32 cellular contexts compared by ENCODE assay signal in genomic region chr11:15128621-15129020, GRCh38. TPM values are rescaled to one million over a fixed set of nuclear protein-coding genes. Genes with fewer than 3 reads are reported as not detected.
"Had no signal": no experiment of that assay in that cellular context is flagged by ENCODE, and none has a peak within 500 bp of the region (broad histone marks: within the 10 kb centered on the region; RNA-seq: fewer than 3 reads in every experiment).

No MANE protein-coding gene starts in this region.

- DNase-seq: activated CD4-positive, alpha-beta T cell treated with anti-CD3 and anti-CD28 coated beads for 36 hours; activated CD4-positive, alpha-beta T cell treated with anti-CD3 and anti-CD28 coated beads, Interleukin-2, amount 10 ng/mL, durations not matched to agents 7 days and 5 days; activated CD4-positive, alpha-beta T cell treated with anti-CD3 and anti-CD28 coated beads, Interleukin-2, amount 50 U/mL, for 48 hours; activated CD8-positive, alpha-beta T cell treated with anti-CD3 and anti-CD28 coated beads, Interleukin-2, amount 10 ng/mL, durations not matched to agents 7 days and 5 days; activated gamma-delta T cell; activated naive CD4-positive, alpha-beta T cell treated with Interleukin-2 at 50 U/mL for 16 hours; activated naive CD8-positive, alpha-beta T cell treated with anti-CD3 and anti-CD28 coated beads, Interleukin-2, amount 10 ng/mL, durations not matched to agents 7 days and 5 days; activated T-cell treated with anti-CD3 and anti-CD28 coated beads, Interleukin-2, amount 50 U/mL, for 24 hours; amygdala; Karpas-422; KBM-7; MG63; NCI-H1048; NCI-H1105 treated with DMSO at 0.1 percent for 48 hours; NCI-H1436; NCI-H1694 treated with DMSO at 0.1 percent for 48 hours; NCI-H2029; NCI-H345; NCI-H524 treated with DMSO at 0.1 percent for 48 hours; SHP77; SK-N-SH had no signal

- H3K9me3 Mint-ChIP-seq: activated CD4-positive, alpha-beta T cell treated with anti-CD3 and anti-CD28 coated beads, Interleukin-2, amount 10 ng/mL, durations not matched to agents 7 days and 5 days; activated naive CD4-positive, alpha-beta T cell treated with anti-CD3 and anti-CD28 coated beads, Interleukin-2, amount 50 U/mL, for 24 hours; activated naive CD8-positive, alpha-beta T cell treated with anti-CD3 and anti-CD28 coated beads, Interleukin-2, amount 10 ng/mL, durations not matched to agents 7 days and 5 days; activated T-cell treated with anti-CD3 and anti-CD28 coated beads, Interleukin-2, amount 50 U/mL, for 24 hours; activated T-helper 2 cell treated with anti-CD3 and anti-CD28 coated beads, Interferon-gamma antibody, Interleukin-2, Interleukin-4, amounts not matched to agents 10 μg/mL and 5 μg/mL and 100 μg/mL, durations not matched to agents 14 hours and 24 hours and 36 hours; T-helper 1 cell treated with Interleukin-12 subunit alpha and Interleukin-12 subunit beta and Interleukin-4 antibody, amounts not matched to agents 30 μg/mL and 1 μg/mL, for 36 hours; T-helper 2 cell treated with Interferon-gamma antibody and Interleukin-4, amounts not matched to agents 5 μg/mL and 100 μg/mL, for 36 hours; WTC11 had no signal

- H3K4me1 Mint-ChIP-seq: activated CD4-positive, alpha-beta T cell treated with anti-CD3 and anti-CD28 coated beads for 36 hours; activated CD4-positive, alpha-beta T cell treated with anti-CD3 and anti-CD28 coated beads, Interleukin-2, amount 10 ng/mL, durations not matched to agents 7 days and 5 days; activated naive CD4-positive, alpha-beta T cell treated with anti-CD3 and anti-CD28 coated beads, Interleukin-2, amount 50 U/mL, for 24 hours; activated naive CD8-positive, alpha-beta T cell treated with anti-CD3 and anti-CD28 coated beads, Interleukin-2, amount 10 ng/mL, durations not matched to agents 7 days and 5 days; WTC11 had no signal

- H3K9ac ChIP-seq: SK-N-SH had no signal

- H3K4me2 ChIP-seq: SK-N-SH had no signal

- H3K9me3 ChIP-seq: ascending aorta, SJSA1, SK-N-SH had no signal

- H3K36me3 Mint-ChIP-seq: activated naive CD4-positive, alpha-beta T cell treated with anti-CD3 and anti-CD28 coated beads, Interleukin-2, amount 50 U/mL, for 24 hours; activated naive CD8-positive, alpha-beta T cell treated with anti-CD3 and anti-CD28 coated beads, Interleukin-2, amount 10 ng/mL, durations not matched to agents 7 days and 5 days; WTC11 had no signal

- ATAC-seq: activated CD4-positive, alpha-beta T cell treated with anti-CD3 and anti-CD28 coated beads for 36 hours; activated CD4-positive, CD25-positive, alpha-beta regulatory T cell treated with anti-CD3 and anti-CD28 coated beads, Interleukin-2, amount 50 U/mL, for 24 hours; activated CD8-positive, alpha-beta T cell treated with anti-CD3 and anti-CD28 coated beads, Interleukin-2, amount 10 ng/mL, durations not matched to agents 7 days and 5 days; Panc1; WTC11 had no signal

- H3K4me3 Mint-ChIP-seq: activated CD4-positive, alpha-beta T cell treated with anti-CD3 and anti-CD28 coated beads for 36 hours; activated CD4-positive, alpha-beta T cell treated with anti-CD3 and anti-CD28 coated beads, Interleukin-2, amount 10 ng/mL, durations not matched to agents 7 days and 5 days; activated CD8-positive, alpha-beta T cell treated with anti-CD3 and anti-CD28 coated beads, Interleukin-2, amount 10 ng/mL, durations not matched to agents 7 days and 5 days; activated naive CD4-positive, alpha-beta T cell treated with anti-CD3 and anti-CD28 coated beads, Interleukin-2, amount 50 U/mL, for 24 hours; activated naive CD8-positive, alpha-beta T cell treated with anti-CD3 and anti-CD28 coated beads, Interleukin-2, amount 10 ng/mL, durations not matched to agents 7 days and 5 days; activated T-cell treated with anti-CD3 and anti-CD28 coated beads, Interleukin-2, amount 50 U/mL, for 24 hours; T-helper 1 cell treated with Interleukin-12 subunit alpha and Interleukin-12 subunit beta and Interleukin-4 antibody, amounts not matched to agents 30 μg/mL and 1 μg/mL, for 36 hours; T-helper 2 cell treated with Interferon-gamma antibody and Interleukin-4, amounts not matched to agents 5 μg/mL and 100 μg/mL, for 36 hours; WTC11 had no signal

- H3K27me3 ChIP-seq: ascending aorta, cardiac muscle cell, MG63, SJSA1 had no signal

- H3K27ac Mint-ChIP-seq: activated CD4-positive, alpha-beta T cell treated with anti-CD3 and anti-CD28 coated beads for 36 hours; activated CD4-positive, alpha-beta T cell treated with anti-CD3 and anti-CD28 coated beads, Interleukin-2, amount 10 ng/mL, durations not matched to agents 7 days and 5 days; activated CD8-positive, alpha-beta T cell treated with anti-CD3 and anti-CD28 coated beads, Interleukin-2, amount 10 ng/mL, durations not matched to agents 7 days and 5 days; activated naive CD4-positive, alpha-beta T cell treated with anti-CD3 and anti-CD28 coated beads, Interleukin-2, amount 50 U/mL, for 24 hours; activated naive CD8-positive, alpha-beta T cell treated with anti-CD3 and anti-CD28 coated beads, Interleukin-2, amount 10 ng/mL, durations not matched to agents 7 days and 5 days; activated T-cell treated with anti-CD3 and anti-CD28 coated beads, Interleukin-2, amount 50 U/mL, for 24 hours; activated T-helper 2 cell treated with anti-CD3 and anti-CD28 coated beads, Interferon-gamma antibody, Interleukin-2, Interleukin-4, amounts not matched to agents 10 μg/mL and 5 μg/mL and 100 μg/mL, durations not matched to agents 14 hours and 24 hours and 36 hours; T-helper 1 cell treated with Interleukin-12 subunit alpha and Interleukin-12 subunit beta and Interleukin-4 antibody, amounts not matched to agents 30 μg/mL and 1 μg/mL, for 36 hours; T-helper 2 cell treated with Interferon-gamma antibody and Interleukin-4, amounts not matched to agents 5 μg/mL and 100 μg/mL, for 36 hours; WTC11 had no signal

- H3K36me3 ChIP-seq: ascending aorta, cardiac muscle cell, MG63, SJSA1 had no signal

- H3K4me3 ChIP-seq: ascending aorta, cardiac muscle cell, MG63, SJSA1 had no signal

- H3K27ac ChIP-seq: ascending aorta, cardiac muscle cell, SJSA1 had no signal

RNA-seq across cellular contexts. Expression of gene INSC, which starts 13.9 kb away (rescaled TPM):
- total RNA-seq: ascending aorta, cardiac muscle cell, RPMI7951 had no signal
- polyA plus RNA-seq: cardiac muscle cell, SK-N-SH had no signal

RNA-seq across cellular contexts. Expression of gene CALCB, which starts 55.2 kb away (rescaled TPM):
- total RNA-seq: ascending aorta, cardiac muscle cell, RPMI7951, SJSA1 had no signal
